8 cellular contexts compared by ENCODE assay signal in the genomic region with DNA sequence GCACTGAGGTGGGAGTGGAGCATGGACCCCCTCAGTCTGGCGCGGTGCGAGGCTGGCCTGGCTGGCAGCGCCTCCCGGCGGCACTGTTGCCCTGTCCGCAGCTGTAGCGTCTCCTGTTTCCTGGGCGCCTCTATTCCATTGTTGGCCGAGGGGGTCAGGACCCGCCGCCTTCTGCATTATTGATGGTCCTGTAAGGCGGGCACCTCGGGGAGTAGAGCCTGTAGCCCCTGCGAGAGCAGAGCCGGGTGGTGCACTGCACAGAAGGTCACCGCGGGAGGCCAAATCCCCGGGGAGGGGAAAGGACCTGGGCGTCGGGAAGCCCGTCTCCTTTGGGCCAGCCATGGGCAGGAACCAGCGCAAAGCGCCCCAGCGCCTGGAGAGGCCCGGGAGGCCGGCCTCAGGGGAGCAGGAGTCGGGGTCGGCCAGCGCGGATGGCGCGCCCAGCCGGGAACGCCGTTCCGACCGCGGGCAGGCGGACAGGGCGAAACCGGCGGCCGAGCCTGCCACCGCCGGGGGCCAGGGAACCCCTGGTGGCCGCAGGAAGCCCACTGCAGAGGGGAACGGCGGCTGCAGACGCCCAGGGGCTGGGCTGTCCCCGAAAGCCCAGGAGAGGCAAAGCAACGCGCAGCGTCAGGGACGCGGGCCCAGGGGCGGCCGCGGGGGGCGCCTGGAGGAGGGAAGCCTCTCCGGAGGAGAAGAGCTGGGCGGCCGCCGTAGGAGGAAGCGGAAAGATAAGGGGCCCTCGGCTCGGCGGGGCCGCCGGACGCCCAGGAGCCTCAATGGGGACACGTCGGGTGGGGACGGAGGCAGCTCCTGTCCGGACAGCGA. TPM values are rescaled to one million over a fixed set of nuclear protein-coding genes. Genes with fewer than 3 reads are reported as not detected.
DNase-seq lines count a peak whose midpoint lies in the region; ATAC-seq and TF ChIP-seq lines count a peak whose summit lies in the region.

A gene (plus strand): TSS at position 83 of the 828 bp plus-strand sequence. CDS start 258 bp downstream, at position 341.

- no peaks in the 10 kb centered on the region for H3K9me3 ChIP-seq in T-helper 17 cell (ENCODE audit: control insufficient read depth, low read length, poor library complexity, severe bottlenecking)
- no peaks in the 10 kb centered on the region for H3K9me3 ChIP-seq in gastrocnemius medialis

- intact Hi-C loops in gastrocnemius medialis (cut with DNase I; ENCODE audit: low total_unique reads): loop anchor here (2.0 kb wide), 1 partner anchor 163 kb away; no protein-coding TSS in a partner anchor

- peak within 1 kb of the TSS; percentile 77 for H3K4me3 Mint-ChIP-seq in T-helper 17 cell

- H3K36me3 Mint-ChIP-seq in T-helper 17 cell (ENCODE audit: low read depth): no peaks in the 10 kb centered on the region

- in situ Hi-C loops in gastrocnemius medialis (cut with MboI; ENCODE audit: low sequenced_read_pairs in 4 of 4): loop anchor here in 1 of 4 donors (25.0 kb wide), 1 partner anchor 151 kb away; no protein-coding TSS in a partner anchor

- no peaks in the 10 kb centered on the region for H3K27me3 Mint-ChIP-seq in T-helper 17 cell

- H3K36me3 ChIP-seq in gastrocnemius medialis: no peaks in the 10 kb centered on the region

- peaks cover 18 to 20% (median 19%) of the 10 kb centered on the region in 3 donors for H3K27me3 ChIP-seq in gastrocnemius medialis

- no peak for TF ChIP-seq POLR2A in gastrocnemius medialis (IDR thresholded peaks at IDR 0.05)

- peak; percentile 4 for ATAC-seq in HG03064 (IDR thresholded peaks at IDR 0.05; ENCODE audit: low read depth, unreplicated experiment)
- peak; percentile 24 for ATAC-seq in T-helper 17 cell
- peak; percentile 26 to 34 for ATAC-seq in gastrocnemius medialis
- ATAC-seq in HG02623 (IDR thresholded peaks at IDR 0.05; ENCODE audit: unreplicated experiment): no peak
- ATAC-seq in HG03565 (IDR thresholded peaks at IDR 0.05; ENCODE audit: unreplicated experiment): no peak

- POLR2A ChIA-PET in AG04449 (lab: Yijun Ruan, JAX): no interaction called here

- peak; percentile 18 for TF ChIP-seq CTCF in AG04449 (IDR thresholded peaks at IDR 0.05; ENCODE audit: insufficient read depth, low read length, missing control alignments)
- TF ChIP-seq CTCF in gastrocnemius medialis (IDR thresholded peaks at IDR 0.05 in 4 of 5, conservative IDR thresholded peaks at IDR 0.05 in 1 of 5): peak in 3 of 5 experiments; percentile 16 to 32 (median 24)

- H3K4me3 ChIP-seq in AG04449 (ENCODE audit: low read depth, low read length) (peak within 1 kb of the TSS; percentile 34), iPS-11a (ENCODE audit: low read depth, low read length) (peak within 1 kb of the TSS; percentile 33), gastrocnemius medialis (peak within 1 kb of the TSS; percentile 50 to 70 (median 66))

- CTCF ChIA-PET in AG04449 (lab: Yijun Ruan, JAX): interaction anchor here (0.7 to 6.9 kb wide), 16 partner anchors 9 to 166 kb away, joined by 3 to 56 read pairs (median 4); a partner anchor contains a TSS

- peak within 1 kb of the TSS; percentile 67 to 85 (median 79) for H3K27ac ChIP-seq in gastrocnemius medialis

- peaks cover 0 to 3% of the 10 kb centered on the region in 2 donors for H3K4me1 ChIP-seq in gastrocnemius medialis

- H3K27ac Mint-ChIP-seq in T-helper 17 cell: peak within 1 kb of the TSS; percentile 49

- DNase-seq in AG04449 (ENCODE audit: low read depth, low spot score): no peak
- DNase-seq in T-helper 17 cell: peak; percentile 35 to 39 (median 38)
- peak; percentile 13 for DNase-seq in amniotic epithelial cell (ENCODE audit: low read depth)
- DNase-seq in gastrocnemius medialis: peak in 1 of 2 donors; percentile 25

- peaks cover 5% of the 10 kb centered on the region for H3K4me1 Mint-ChIP-seq in T-helper 17 cell

RNA-seq across cellular contexts. Expression of the gene that starts here (rescaled TPM):
- total RNA-seq in T-helper 17 cell (10 to 100 TPM; 42.2 to 69.3 TPM), gastrocnemius medialis (10 to 100 TPM in 2 of 4 donors, 1 to 10 TPM in 2; 4.5 to 34.6 (median 14.3) TPM)

Comparison
In these comparisons a context has a peak if more than half of its experiments do, and no peak if none do; other contexts are left out.
1. ATAC-seq: peak in HG03064 (single experiment), T-helper 17 cell (single experiment) and gastrocnemius medialis (2 of 2); none in HG02623 (single experiment) and HG03565 (single experiment).
2. Peak in every context shown above with its lines, with median percentiles within 50 percentile points of each other: H3K4me3 ChIP-seq.